ENCODE assay signal across 26 cellular contexts in genomic region chr1:220904861-220905260, GRCh38. TPM values are rescaled to one million over a fixed set of nuclear protein-coding genes. Genes with fewer than 3 reads are reported as not detected.
A peak's percentile ranks its signal among the peaks of the same experiment; 100 is the strongest.
DNase-seq lines count a peak whose midpoint lies in the region; TF ChIP-seq lines count a peak whose summit lies in the region.
"Had no signal": no experiment of that assay in that cellular context is flagged by ENCODE, and none has a peak within 500 bp of the region (broad histone marks: within the 10 kb centered on the region; RNA-seq: fewer than 3 reads in every experiment).

No MANE protein-coding gene starts in this region.

- no peak overlapping the region for H3K27ac Mint-ChIP-seq in CD14-positive monocyte
- H3K27ac Mint-ChIP-seq: CD4-positive, alpha-beta memory T cell; CD4-positive, CD25-positive, alpha-beta regulatory T cell; CD8-positive, alpha-beta memory T cell had no signal

- TF ChIP-seq CTCF in CD14-positive monocyte (IDR thresholded peaks at IDR 0.05) (no peak), dorsolateral prefrontal cortex (IDR thresholded peaks at IDR 0.05 in 54 of 56, conservative IDR thresholded peaks at IDR 0.05 in 2 of 56; ENCODE audit: low read depth in 1 of 56, partially characterized antibody in 56 of 56) (no peak)

- DNase-seq in NCI-H82 (lab: John Stamatoyannopoulos, UW) (peak; percentile 17), NCI-H82 treated with DMSO at 0.1 percent for 48 hours (lab: John Stamatoyannopoulos, UW; ENCODE audit: unreplicated experiment) (no peak), HEK293T (ENCODE audit: extremely low spot score) (no peak), left kidney (ENCODE audit: low read depth, low spot score) (peak; percentile 67), CD14-positive monocyte (ENCODE audit: low spot score) (no peak), NCI-H1694 treated with DMSO at 0.1 percent for 48 hours (lab: John Stamatoyannopoulos, UW) (no peak), dorsolateral prefrontal cortex (no peak)
- DNase-seq: 8988T; ACHN; BE2C; C1 segment of cervical spinal cord; CD4-positive, alpha-beta memory T cell; CD4-positive, CD25-positive, alpha-beta regulatory T cell; CD8-positive, alpha-beta memory T cell; COR-L47; DMS 273 treated with DMSO at 0.1 percent for 48 hours; DMS153; DMS53; DMS79; DND-41; EL; GDM1 had no signal

- H3K27me3 ChIP-seq in dorsolateral prefrontal cortex = peaks cover 0 to 52% (median 4%) of the 10 kb centered on the region in 45 donors
- H3K27me3 ChIP-seq: BE2C, BLaER1 had no signal

- peaks cover 15% of the 10 kb centered on the region for H3K4me1 Mint-ChIP-seq in CD14-positive monocyte
- H3K4me1 Mint-ChIP-seq: CD4-positive, alpha-beta memory T cell; CD4-positive, CD25-positive, alpha-beta regulatory T cell; CD8-positive, alpha-beta memory T cell had no signal

- no peak overlapping the region for H3K27ac ChIP-seq in dorsolateral prefrontal cortex
- H3K27ac ChIP-seq: BLaER1 had no signal

- CTCF ChIA-PET in HEK293T (lab: Yijun Ruan, JAX) = no interaction called here

- no peaks in the 10 kb centered on the region for H3K9me3 Mint-ChIP-seq in CD14-positive monocyte

- no peaks in the 10 kb centered on the region for H3K36me3 Mint-ChIP-seq in CD14-positive monocyte
- H3K36me3 Mint-ChIP-seq: CD4-positive, alpha-beta memory T cell; CD4-positive, CD25-positive, alpha-beta regulatory T cell; CD8-positive, alpha-beta memory T cell had no signal

- intact Hi-C loops in CD14-positive monocyte (cut with micrococcal nuclease) = no loop called here
- intact Hi-C loops in dorsolateral prefrontal cortex (cut with DNase I) = no loop called here

- H3K4me3 ChIP-seq in dorsolateral prefrontal cortex = no peak overlapping the region
- H3K4me3 ChIP-seq: BLaER1, GM12878 had no signal

- H3K4me3 Mint-ChIP-seq in CD14-positive monocyte = peak overlapping the region in 1 of 2 donors; percentile 16
- H3K4me3 Mint-ChIP-seq: CD4-positive, alpha-beta memory T cell; CD4-positive, CD25-positive, alpha-beta regulatory T cell; CD8-positive, alpha-beta memory T cell had no signal

- H3K27me3 Mint-ChIP-seq in CD14-positive monocyte (ENCODE audit: low read depth in 3 of 3) = peaks cover 0 to 3% (median 2%) of the 10 kb centered on the region in 3 donors

- POLR2A ChIA-PET in HEK293T (lab: Yijun Ruan, JAX) = no interaction called here

TF ChIP-seq in HEK293T, 16 proteins besides CTCF, POLR2A, EP300 and RAD21:
- TF ChIP-seq FOXK2 (IDR thresholded peaks at IDR 0.05) (no peak), ELF4 (IDR thresholded peaks at IDR 0.05) (no peak), PKNOX1 (IDR thresholded peaks at IDR 0.05) (0 out of 2 replicates have a peak, but pooled peaks have one; percentile 4), TARDBP (IDR thresholded peaks at IDR 0.05) (no peak), SUZ12 (IDR thresholded peaks at IDR 0.05) (no peak)

RNA-seq across cellular contexts. Expression of gene HLX, which starts 25.6 kb away (rescaled TPM):
- 10 to 100 TPM; 17.1 to 17.6 TPM for polyA plus RNA-seq in CD14-positive monocyte
- total RNA-seq in dorsolateral prefrontal cortex = 1 to 10 TPM in 94 of 120 experiments, under 1 TPM in 26; 0.25 to 5.3 (median 1.6) TPM
- total RNA-seq: A673; CD8-positive, alpha-beta memory T cell; G401 had no signal
- polyA plus RNA-seq: CD4-positive, alpha-beta memory T cell; CD4-positive, CD25-positive, alpha-beta regulatory T cell; CD8-positive, alpha-beta memory T cell had no signal

Comparison
In these comparisons a context has a peak if more than half of its experiments do, and no peak if none do; other contexts are left out.
1. DNase-seq: peak in NCI-H82 (single experiment) and left kidney (single experiment); none in NCI-H82 treated with DMSO at 0.1 percent for 48 hours (single experiment), HEK293T (single experiment), CD14-positive monocyte (single experiment), NCI-H1694 treated with DMSO at 0.1 percent for 48 hours (single experiment) and dorsolateral prefrontal cortex (0 of 10).